1 cellular context compared by ENCODE assay signal in the genomic region with DNA sequence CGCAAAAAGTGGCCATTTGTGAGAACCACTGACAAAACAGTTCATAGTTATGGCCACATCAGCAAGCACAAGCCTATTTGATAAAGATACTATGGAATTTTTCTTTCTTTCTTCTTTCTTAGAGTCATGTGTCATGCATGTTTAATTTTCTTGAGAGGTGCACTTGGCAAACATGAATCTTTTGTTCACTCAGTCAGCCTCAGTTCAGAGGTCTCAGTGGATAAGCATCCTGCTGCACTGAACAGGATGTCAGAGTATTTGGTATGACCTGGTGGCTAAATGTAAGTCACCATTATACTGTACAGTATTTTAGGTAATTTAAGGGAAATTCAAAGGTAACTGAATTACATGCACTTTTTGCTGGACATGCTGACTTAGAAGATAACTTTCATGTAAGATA.
TF ChIP-seq lines count a peak whose summit lies in the region.

No MANE protein-coding gene starts in this region.

TF ChIP-seq in endothelial cell of umbilical vein, 7 proteins besides CTCF, POLR2A, EP300 and RAD21:
- TF ChIP-seq JUN (IDR thresholded peaks at IDR 0.05; ENCODE audit: borderline replicate concordance, insufficient read depth, insufficient read length, low read depth) (no peak), POLR2AphosphoS5 (IDR thresholded peaks at IDR 0.05; ENCODE audit: insufficient read depth, low read depth, low read length) (no peak), EZH2 (IDR thresholded peaks at IDR 0.05; ENCODE audit: borderline replicate concordance, low read depth, low read length, severe bottlenecking) (no peak), GATA2 (IDR thresholded peaks at IDR 0.05; ENCODE audit: insufficient read depth, insufficient read length, low read depth, low read length) (no peak), MYC (IDR thresholded peaks at IDR 0.05; ENCODE audit: low read depth, low read length) (no peak), FOS (IDR thresholded peaks at IDR 0.05; ENCODE audit: borderline replicate concordance, insufficient read depth, low read length) (no peak)
- TF ChIP-seq, protein P1, sequence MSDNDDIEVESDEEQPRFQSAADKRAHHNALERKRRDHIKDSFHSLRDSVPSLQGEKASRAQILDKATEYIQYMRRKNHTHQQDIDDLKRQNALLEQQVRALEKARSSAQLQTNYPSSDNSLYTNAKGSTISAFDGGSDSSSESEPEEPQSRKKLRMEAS (IDR thresholded peaks at IDR 0.05; ENCODE audit: insufficient read depth, insufficient read length), result no peak
